Comparison of ENCODE assay signal across 17 cellular contexts in the genomic region with DNA sequence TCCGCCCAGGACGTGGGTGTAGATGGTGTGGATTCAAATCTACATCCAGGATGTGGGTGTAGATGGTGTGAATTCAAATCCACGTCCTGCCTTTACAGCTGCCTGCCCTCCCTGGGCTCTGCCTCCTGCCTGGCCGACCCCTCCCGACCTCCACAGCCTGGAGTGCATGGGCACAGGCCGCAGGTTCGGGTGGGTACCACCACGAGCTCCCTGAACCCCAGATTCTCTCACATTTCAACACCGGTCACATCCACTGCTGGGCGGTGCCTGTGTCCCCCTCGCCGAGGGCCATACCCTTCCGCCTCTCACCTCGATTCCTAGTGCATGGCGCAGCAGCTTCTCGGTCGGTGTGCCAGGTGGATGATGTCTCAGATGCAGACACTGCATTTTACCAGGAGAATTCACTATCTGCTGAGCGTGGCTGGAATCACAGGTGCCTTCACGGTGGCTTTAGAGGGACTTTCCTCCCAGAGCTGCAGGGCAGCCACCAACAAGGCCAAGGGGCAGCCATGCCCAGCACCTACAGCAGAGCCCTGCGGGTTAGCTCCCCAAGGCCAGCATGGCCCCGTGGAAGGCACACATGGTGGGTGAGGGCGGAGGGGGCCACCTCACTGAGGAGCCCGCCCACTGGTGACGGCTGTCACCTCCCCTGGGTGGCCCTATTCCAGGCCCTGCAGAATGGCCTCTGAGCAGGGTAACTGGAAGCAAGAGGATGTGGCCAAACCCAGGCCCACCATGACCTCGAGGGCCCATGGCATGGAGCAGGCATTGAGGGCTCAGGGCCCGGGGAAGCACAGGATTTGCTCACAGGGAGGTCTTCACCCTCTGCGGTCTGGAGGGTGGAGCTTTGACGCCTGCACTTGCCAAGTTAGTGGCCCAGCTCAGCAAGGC.
"Had no signal": no experiment of that assay in that cellular context is flagged by ENCODE, and none has a peak within 500 bp of the region (broad histone marks: within the 10 kb centered on the region; RNA-seq: fewer than 3 reads in every experiment).

No MANE protein-coding gene starts in this region.

- H3K27me3 ChIP-seq: colonic mucosa, right lobe of liver, tibial nerve had no signal

- ATAC-seq: gastroesophageal sphincter; left colon; left ventricle myocardium superior; psoas muscle; right lobe of liver; stimulated activated memory B cell treated with anti-CD40 and anti-IgM and Interleukin-4, amounts not matched to agents 10 μg/mL and 1 μg/mL and 100 μg/mL, for 72 hours had no signal

- H3K36me3 ChIP-seq: colonic mucosa, esophagus squamous epithelium, gastroesophageal sphincter, right lobe of liver, tibial nerve had no signal

- DNase-seq: colonic mucosa; dermis blood vessel endothelial cell; esophagus squamous epithelium; foreskin fibroblast; left colon; left ventricle myocardium superior; mesendoderm; naive B cell; psoas muscle; retina; right lobe of liver; stimulated activated CD4-positive, alpha-beta T cell treated with anti-CD3 and anti-CD28 coated beads, Interleukin-15, amount 100 ng/mL, for 24 hours; stimulated activated CD4-positive, alpha-beta T cell treated with anti-CD3 and anti-CD28 coated beads, Interleukin-1b, Interleukin-23, amount 100 ng/mL, for 48 hours; stimulated activated CD4-positive, alpha-beta T cell treated with anti-CD3 and anti-CD28 coated beads, Interleukin-4, amount 100 ng/mL, for 24 hours had no signal

- H3K4me3 ChIP-seq: colonic mucosa, esophagus squamous epithelium, gastroesophageal sphincter, psoas muscle, right lobe of liver, tibial nerve had no signal

- H3K4me1 ChIP-seq: colonic mucosa, esophagus squamous epithelium, gastroesophageal sphincter, psoas muscle, right lobe of liver, tibial nerve had no signal

- H3K9me3 ChIP-seq: colonic mucosa, esophagus squamous epithelium, gastroesophageal sphincter, psoas muscle, right lobe of liver, tibial nerve had no signal

- H3K27ac ChIP-seq: colonic mucosa, esophagus squamous epithelium, gastroesophageal sphincter, psoas muscle, right lobe of liver, tibial nerve had no signal
